ENCODE assay signal across 8 cellular contexts in genomic region chr7:66591058-66591800, GRCh38. TPM values are rescaled to one million over a fixed set of nuclear protein-coding genes. Genes with fewer than 3 reads are reported as not detected.
DNase-seq lines count a peak whose midpoint lies in the region; ATAC-seq and TF ChIP-seq lines count a peak whose summit lies in the region.
"Not testable (repeated sequence)": the region's sequence is repeated elsewhere in the genome, so short reads cannot be mapped to it uniquely, and the experiment has no call there.

No MANE protein-coding gene starts in this region.

- peak overlapping the region; percentile 94 to 99 for H3K4me3 ChIP-seq in DND-41 (ENCODE audit: low read depth in 1 of 2, low read length in 2 of 2)
- peak overlapping the region; percentile 99 for H3K4me3 ChIP-seq in HEK293 (ENCODE audit: low read depth, low read length)
- peak overlapping the region; percentile 77 for H3K4me3 ChIP-seq in iPS-11a (ENCODE audit: low read depth, low read length)
- H3K4me3 ChIP-seq in neutrophil (ENCODE audit: low read depth in 1 of 2, low read length in 1 of 2), result peak overlapping the region; percentile 73 to 93
- H3K4me3 ChIP-seq in thoracic aorta, result peak overlapping the region; percentile 99

- H3K9me3 ChIP-seq in DND-41 (ENCODE audit: insufficient read depth, low read length, severe bottlenecking); HEK293 (ENCODE audit: control insufficient read depth, insufficient read depth, low read depth, low read length); neutrophil; thoracic aorta: not testable (repeated sequence)

- peaks cover 10% of the 10 kb centered on the region for H3K36me3 ChIP-seq in DND-41 (ENCODE audit: insufficient read depth, low read length)
- H3K36me3 ChIP-seq in HEK293 (ENCODE audit: control insufficient read depth in 2 of 2, insufficient read depth in 1 of 2, low read length in 2 of 2); neutrophil; thoracic aorta: not testable (repeated sequence)

- peak overlapping the region; percentile 90 for H3K4me3 Mint-ChIP-seq in chondrocyte (ENCODE audit: unreplicated experiment)

- POLR2A ChIA-PET in HEK293 (lab: Yijun Ruan, JAX), result interaction anchor here (1.2 kb wide), 1 partner anchor 63 kb away, joined by 4 read pairs; no protein-coding TSS in a partner anchor

- H3K9me3 Mint-ChIP-seq in chondrocyte (ENCODE audit: low read depth), result not testable (repeated sequence)

- ATAC-seq in DND-41 (ENCODE audit: insufficient read depth, low read depth), result peak; percentile 34
- not testable (repeated sequence) for ATAC-seq in thoracic aorta (ENCODE audit: insufficient number of reproducible peaks, low FRiP score, low read depth)

- H3K4me1 Mint-ChIP-seq in chondrocyte (ENCODE audit: low read depth), result peaks cover 49% of the 10 kb centered on the region

- not testable (repeated sequence) for DNase-seq in DND-41; chondrocyte (ENCODE audit: low spot score); thoracic aorta (ENCODE audit: low spot score)
- peak; percentile 25 for DNase-seq in LHCN-M2 (ENCODE audit: low read depth)
- DNase-seq in activated CD4-positive, alpha-beta T cell treated with anti-CD3 and anti-CD28 coated beads for 48 hours, result peak; percentile 31

- CTCF ChIA-PET in HEK293 (lab: Yijun Ruan, JAX), result interaction anchor here (0.6 kb wide), 1 partner anchor 197 kb away, joined by 3 read pairs; no protein-coding TSS in a partner anchor

- H3K4me2 ChIP-seq in DND-41 (ENCODE audit: insufficient read depth, low read length), result peak overlapping the region; percentile 67

- H3K9ac ChIP-seq in DND-41 (ENCODE audit: low read depth, low read length), result peak overlapping the region; percentile 92

- not testable (repeated sequence) for H3K27me3 ChIP-seq in DND-41 (ENCODE audit: insufficient read depth, low read length, poor library complexity); neutrophil; thoracic aorta (replicated peaks; ENCODE audit: insufficient read depth)

- peaks cover 38% of the 10 kb centered on the region for H4K20me1 ChIP-seq in DND-41 (ENCODE audit: insufficient read depth, low read length)

- not testable (repeated sequence) for H3K27me3 Mint-ChIP-seq in chondrocyte (ENCODE audit: low read depth)

- TF ChIP-seq CTCF in DND-41 (IDR thresholded peaks at IDR 0.05; ENCODE audit: borderline replicate concordance, extremely low read depth, low read length, poor library complexity, severe bottlenecking); HEK293 (tag by site-specific recombination; IDR thresholded peaks at IDR 0.05); chondrocyte (IDR thresholded peaks at IDR 0.05); neutrophil (IDR thresholded peaks at IDR 0.05); thoracic aorta (IDR thresholded peaks at IDR 0.05): not testable (repeated sequence)

- peak overlapping the region; percentile 98 for H3K27ac Mint-ChIP-seq in chondrocyte (ENCODE audit: unreplicated experiment)

- peaks cover 66% of the 10 kb centered on the region for H3K79me2 ChIP-seq in DND-41 (ENCODE audit: insufficient read depth, low read length)

- peak overlapping the region; percentile 61 for H2AFZ ChIP-seq in DND-41 (ENCODE audit: low read depth, low read length)

- H3K4me1 ChIP-seq in DND-41 (ENCODE audit: insufficient read depth, low read length), result peaks cover 35% of the 10 kb centered on the region
- H3K4me1 ChIP-seq in HEK293 (ENCODE audit: control insufficient read depth, insufficient read depth, low read length), result not testable (repeated sequence)
- H3K4me1 ChIP-seq in neutrophil (ENCODE audit: control insufficient read depth in 1 of 2, insufficient read depth in 1 of 2, low read depth in 1 of 2, low read length in 1 of 2), result peaks cover 19% of the 10 kb centered on the region in 2 experiments
- peaks cover 18 to 34% of the 10 kb centered on the region in 2 donors for H3K4me1 ChIP-seq in thoracic aorta (ENCODE audit: control insufficient read depth in 1 of 2, low read depth in 2 of 2)

- not testable (repeated sequence) for H3K36me3 Mint-ChIP-seq in chondrocyte (ENCODE audit: low read depth)

- H3K27ac ChIP-seq in DND-41 (ENCODE audit: low read length) (peak overlapping the region; percentile 77), HEK293 (ENCODE audit: extremely low read depth, low read depth, low read length) (peak overlapping the region; percentile 64; the same call in 1 of the 2 replicates), neutrophil (peak overlapping the region; percentile 92), thoracic aorta (peak overlapping the region; percentile 97 to 98)

TF ChIP-seq in HEK293, 187 proteins besides CTCF, POLR2A, EP300 and RAD21:
- TF ChIP-seq GLIS1 (tag by site-specific recombination; IDR thresholded peaks at IDR 0.05) (peak; percentile 17; the same call in 1 of the 2 replicates), ZNF121 (tag by site-specific recombination; IDR thresholded peaks at IDR 0.05) (peak; percentile 54; the same call in 1 of the 2 replicates)

RNA-seq across cellular contexts. Expression of gene KCTD7, which starts 37.5 kb away (rescaled TPM):
- total RNA-seq in LHCN-M2 (2014; rRNA removed) (9.1 and 11.3 TPM in 2 replicates), chondrocyte (16.4 to 22.6 TPM (median 21.5 TPM) in 3 replicates), thoracic aorta (10 to 100 TPM; 24.5 to 31.0 TPM)
- 10.4 TPM for polyA plus RNA-seq in LHCN-M2 (2012)
